In genomic region chr2:187586091-187586632, GRCh38 we compare ENCODE assay signal across 10 cellular contexts. TPM values are rescaled to one million over a fixed set of nuclear protein-coding genes. Genes with fewer than 3 reads are reported as not detected.
DNase-seq lines count a peak whose midpoint lies in the region; ATAC-seq and TF ChIP-seq lines count a peak whose summit lies in the region.
"Had no signal": no experiment of that assay in that cellular context is flagged by ENCODE, and none has a peak within 500 bp of the region (broad histone marks: within the 10 kb centered on the region; RNA-seq: fewer than 3 reads in every experiment).

No MANE protein-coding gene starts in this region.

- no peaks in the 10 kb centered on the region for H3K9me3 Mint-ChIP-seq in CD8-positive, alpha-beta T cell

- peaks cover 7% of the 10 kb centered on the region for H3K4me1 Mint-ChIP-seq in CD8-positive, alpha-beta T cell (ENCODE audit: low read depth)

- no peak overlapping the region for H3K27ac Mint-ChIP-seq in CD8-positive, alpha-beta T cell

- H3K27me3 Mint-ChIP-seq in CD8-positive, alpha-beta T cell (ENCODE audit: low read depth): no peaks in the 10 kb centered on the region

- no peaks in the 10 kb centered on the region for H3K27me3 ChIP-seq in PC-9 (ENCODE audit: insufficient read depth, low read depth)
- no peaks in the 10 kb centered on the region for H3K27me3 ChIP-seq in foreskin keratinocyte
- no peaks in the 10 kb centered on the region for H3K27me3 ChIP-seq in heart left ventricle
- no peaks in the 10 kb centered on the region for H3K27me3 ChIP-seq in CD8-positive, alpha-beta T cell (ENCODE audit: insufficient read depth, low read length)

- no peak overlapping the region for H3K4me3 Mint-ChIP-seq in CD8-positive, alpha-beta T cell

- H3K27ac ChIP-seq in PC-9 (peak overlapping the region; percentile 29; the same call in 1 of the 2 replicates), foreskin keratinocyte (no peak overlapping the region), heart left ventricle (no peak overlapping the region)
- no peak overlapping the region for H3K27ac ChIP-seq in CD8-positive, alpha-beta T cell (ENCODE audit: low read depth, low read length)
- H3K27ac ChIP-seq: skin epidermis had no signal

- H3K4me1 ChIP-seq in PC-9 (replicated peaks; ENCODE audit: insufficient read depth): no peaks in the 10 kb centered on the region
- H3K4me1 ChIP-seq in foreskin keratinocyte: peaks cover 7% of the 10 kb centered on the region
- peaks cover 0 to 7% (median 2%) of the 10 kb centered on the region in 12 donors for H3K4me1 ChIP-seq in heart left ventricle
- H3K4me1 ChIP-seq in CD8-positive, alpha-beta T cell (ENCODE audit: insufficient read depth, low read length): no peaks in the 10 kb centered on the region

- TF ChIP-seq CTCF in PC-9 (conservative IDR thresholded peaks at IDR 0.05) (no peak), foreskin keratinocyte (conservative IDR thresholded peaks at IDR 0.05) (no peak), heart left ventricle (IDR thresholded peaks at IDR 0.05) (no peak)
- TF ChIP-seq CTCF in CD8-positive, alpha-beta T cell (IDR thresholded peaks at IDR 0.05): no peak

- no peak overlapping the region for H2AFZ ChIP-seq in PC-9

- H3F3A ChIP-seq in PC-9 (ENCODE audit: insufficient read depth, low read depth): peaks cover 3% of the 10 kb centered on the region; the same call in 1 of the 2 replicates

- POLR2A ChIA-PET in PC-9 (lab: Charles Lee; ENCODE audit: unreplicated experiment): no interaction called here
- POLR2A ChIA-PET in CD8-positive, alpha-beta T cell (lab: Charles Lee): no interaction called here

- DNase-seq in PC-9: no peak
- DNase-seq in foreskin keratinocyte: peak; percentile 65 to 83
- DNase-seq in heart left ventricle: no peak
- DNase-seq in NCI-H1105 (lab: John Stamatoyannopoulos, UW): no peak
- DNase-seq in AG20443 (ENCODE audit: low spot score): no peak
- no peak for DNase-seq in CD8-positive, alpha-beta T cell
- DNase-seq: head of caudate nucleus had no signal

- WGBS in heart left ventricle, 4 donors: 63 to 75% (median 72%) methylated on average over 3 of the region's 3 CpGs

- no peaks in the 10 kb centered on the region for H3K9me3 ChIP-seq in PC-9 (ENCODE audit: insufficient read depth, low read depth)
- H3K9me3 ChIP-seq in heart left ventricle: no peaks in the 10 kb centered on the region
- H3K9me3 ChIP-seq in CD8-positive, alpha-beta T cell (ENCODE audit: low read length): no peaks in the 10 kb centered on the region

- H3K9me2 ChIP-seq in PC-9 (ENCODE audit: insufficient read depth): no peaks in the 10 kb centered on the region

- intact Hi-C loops in PC-9 (cut with micrococcal nuclease; ENCODE audit: unreplicated experiment): loop anchor here (10.0 kb wide), 2 partner anchors 189 to 1829 kb away; no protein-coding TSS in a partner anchor
- intact Hi-C loops in heart left ventricle (cut with DNase I): loop anchor here in 8 of 10 donors (5.0 to 10.0 kb wide), 7 partner anchors 259 to 1829 kb away; no protein-coding TSS in a partner anchor
- intact Hi-C loops in CD8-positive, alpha-beta T cell (cut with DNase I, micrococcal nuclease): no loop called here

- H3K4me3 ChIP-seq in PC-9: no peak overlapping the region
- no peak overlapping the region for H3K4me3 ChIP-seq in heart left ventricle
- no peak overlapping the region for H3K4me3 ChIP-seq in CD8-positive, alpha-beta T cell (ENCODE audit: low read depth, low read length)
- H3K4me3 ChIP-seq: skin epidermis had no signal

- H3K36me3 ChIP-seq in PC-9 (ENCODE audit: low read depth): no peaks in the 10 kb centered on the region
- no peaks in the 10 kb centered on the region for H3K36me3 ChIP-seq in heart left ventricle
- no peaks in the 10 kb centered on the region for H3K36me3 ChIP-seq in CD8-positive, alpha-beta T cell (ENCODE audit: insufficient read depth, low read length)

- BruUV-seq in PC-9 (replicated peaks; lab: Mats Ljungman, UMichigan): no TSS peak

- H3K4me2 ChIP-seq in PC-9: no peak overlapping the region

- no peak for TF ChIP-seq POLR2A in heart left ventricle (IDR thresholded peaks at IDR 0.05)

- CTCF ChIA-PET in PC-9 (lab: Charles Lee): no interaction called here
- CTCF ChIA-PET in CD8-positive, alpha-beta T cell (lab: Charles Lee): no interaction called here

- no peaks in the 10 kb centered on the region for H3K79me2 ChIP-seq in PC-9 (ENCODE audit: low read depth)

- no peaks in the 10 kb centered on the region for H4K20me1 ChIP-seq in PC-9 (ENCODE audit: insufficient read depth)

- ATAC-seq in GM18907 (IDR thresholded peaks at IDR 0.05; ENCODE audit: unreplicated experiment) (peak; percentile 90), HG02970 (IDR thresholded peaks at IDR 0.05; ENCODE audit: low FRiP score, unreplicated experiment) (peak; percentile 57), foreskin keratinocyte (peak; percentile 77), heart left ventricle (no peak)
- no peak for ATAC-seq in CD8-positive, alpha-beta T cell

- H3K36me3 Mint-ChIP-seq in CD8-positive, alpha-beta T cell: no peaks in the 10 kb centered on the region

RNA-seq across cellular contexts. Expression of gene TFPI, which starts 31.9 kb away (rescaled TPM):
- 35.5 and 65.7 TPM in 2 replicates for total RNA-seq in PC-9 (2021)
- total RNA-seq in foreskin keratinocyte: 0.42 and 0.54 TPM in 2 replicates
- polyA plus RNA-seq in foreskin keratinocyte: 0.14 and 0.16 TPM in 2 replicates
- 10 to 100 TPM; 18.2 to 63.7 (median 25.0) TPM for total RNA-seq in heart left ventricle
- 10 to 100 TPM; 13.5 to 24.6 TPM for polyA plus RNA-seq in heart left ventricle
- not detected for total RNA-seq in CD8-positive, alpha-beta T cell

Comparison
In these comparisons a context has a peak if more than half of its experiments do, and no peak if none do; other contexts are left out.
1. ATAC-seq: peak in GM18907 (single experiment), HG02970 (single experiment) and foreskin keratinocyte (single experiment); none in heart left ventricle (0 of 4) and CD8-positive, alpha-beta T cell (single experiment).
2. DNase-seq: peak in foreskin keratinocyte (2 of 2); none in PC-9 (0 of 2), heart left ventricle (0 of 5), NCI-H1105 (single experiment), AG20443 (single experiment) and CD8-positive, alpha-beta T cell (0 of 7).
3. RNA of gene TFPI, which starts 31.9 kb away (total RNA-seq): 35.5 to 65.7 TPM in PC-9 and 18.2 to 63.7 TPM in heart left ventricle; 0.42 to 0.54 TPM in foreskin keratinocyte and not detected in CD8-positive, alpha-beta T cell; every median in the first group is over 10 times any median in the second.
4. intact Hi-C loops: an anchor here in PC-9 (10.0 kb wide) and heart left ventricle (5.0 to 10.0 kb wide); none called in CD8-positive, alpha-beta T cell.